14 cellular contexts compared by ENCODE assay signal in genomic region chr15:44788748-44789147, GRCh38. TPM values are rescaled to one million over a fixed set of nuclear protein-coding genes. Genes with fewer than 3 reads are reported as not detected.
DNase-seq lines count a peak whose midpoint lies in the region; TF ChIP-seq lines count a peak whose summit lies in the region.
"Had no signal": no experiment of that assay in that cellular context is flagged by ENCODE, and none has a peak within 500 bp of the region (broad histone marks: within the 10 kb centered on the region; RNA-seq: fewer than 3 reads in every experiment).

No MANE protein-coding gene starts in this region.

- H3K4me3 ChIP-seq in fibroblast of the aortic adventitia (ENCODE audit: low read depth, low read length) = no peak overlapping the region
- H3K4me3 ChIP-seq: colonic mucosa, gastroesophageal sphincter, left lung had no signal

- DNase-seq in NK-92 treated with Interleukin-12 subunit alpha and Interleukin-12 subunit beta, amount 100 ng/mL, for 24 hours (lab: John Stamatoyannopoulos, UW) = peak; percentile 15
- DNase-seq in NK-92 (lab: John Stamatoyannopoulos, UW; ENCODE audit: unreplicated experiment) (no peak), activated T-cell treated with anti-CD3 and anti-CD28 coated beads for 48 hours (ENCODE audit: low read depth) (peak; percentile 30), fibroblast of the aortic adventitia (ENCODE audit: low read depth) (peak; percentile 8), GM20000 (ENCODE audit: low spot score) (no peak), cerebellar cortex (ENCODE audit: low spot score) (no peak), anterior cingulate cortex (lab: John Stamatoyannopoulos, UW) (no peak)
- peak; percentile 19 for DNase-seq in stimulated activated CD8-positive, alpha-beta memory T cell treated with anti-CD3 and anti-CD28 coated beads, Interleukin-7, amount 100 ng/mL, for 24 hours (ENCODE audit: low read depth)
- DNase-seq: activated B cell treated with CpG ODN at 0.5 μM for 24 hours, colonic mucosa, left lung, NCI-H526 treated with DMSO at 0.1 percent for 48 hours, nucleus accumbens had no signal

- TF ChIP-seq CTCF in fibroblast of the aortic adventitia (IDR thresholded peaks at IDR 0.05; ENCODE audit: insufficient read depth, low read length) (no peak), GM20000 (IDR thresholded peaks at IDR 0.05; ENCODE audit: extremely low read depth, missing control alignments) (no peak)

RNA-seq across cellular contexts. Expression of gene TRIM69, which starts 52.4 kb away (rescaled TPM):
- 9.5 and 17.9 TPM in 2 replicates for total RNA-seq in fibroblast of the aortic adventitia (ENCODE audit: low replicate concordance)

Comparison
In these comparisons a context has a peak if more than half of its experiments do, and no peak if none do; other contexts are left out.
1. DNase-seq: peak in NK-92 treated with Interleukin-12 subunit alpha and Interleukin-12 subunit beta, amount 100 ng/mL, for 24 hours (single experiment), activated T-cell treated with anti-CD3 and anti-CD28 coated beads for 48 hours (single experiment), fibroblast of the aortic adventitia (single experiment) and stimulated activated CD8-positive, alpha-beta memory T cell treated with anti-CD3 and anti-CD28 coated beads, Interleukin-7, amount 100 ng/mL, for 24 hours (single experiment); none in NK-92 (single experiment), GM20000 (single experiment), cerebellar cortex (single experiment) and anterior cingulate cortex (0 of 58).